In the genomic region with DNA sequence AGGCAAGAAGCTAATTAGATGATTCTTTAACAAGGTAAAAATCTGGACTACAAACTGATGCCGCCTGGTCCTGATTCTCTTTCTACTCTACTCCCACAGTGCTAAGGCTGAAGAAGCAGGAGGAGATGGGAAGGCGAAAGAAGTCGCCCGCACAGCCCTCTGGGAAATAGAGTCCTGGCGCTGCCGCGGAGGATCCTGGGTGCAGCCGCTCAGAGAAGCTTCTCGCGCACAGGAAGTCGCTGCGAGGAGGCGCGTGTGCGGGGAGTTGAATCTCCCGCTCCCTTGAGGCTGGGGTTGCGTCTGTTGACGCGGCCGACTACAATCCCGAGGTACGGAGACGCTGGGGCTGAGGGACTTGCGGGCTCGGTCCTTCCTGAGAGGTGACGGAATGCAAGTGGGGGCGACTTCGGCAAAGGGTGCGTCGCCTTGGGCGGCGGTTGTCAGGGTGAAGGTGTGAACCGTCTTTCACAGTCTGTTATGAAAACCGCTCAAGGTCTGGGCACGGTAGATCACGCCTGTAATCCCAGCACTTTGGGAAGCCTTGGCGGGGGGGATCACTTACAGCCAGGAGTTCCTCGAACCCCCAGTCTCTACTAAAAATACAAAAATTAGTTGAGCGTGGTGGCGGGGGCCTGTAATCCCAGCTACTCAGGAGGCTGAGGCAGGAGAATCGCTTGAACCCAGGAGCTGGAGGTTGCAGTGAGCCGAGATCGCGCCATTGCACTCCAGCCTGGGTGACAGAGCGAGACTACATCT, we compare ENCODE assay signal across 8 cellular contexts. TPM values are rescaled to one million over a fixed set of nuclear protein-coding genes. Genes with fewer than 3 reads are reported as not detected.
A peak's percentile ranks its signal among the peaks of the same experiment; 100 is the strongest.
DNase-seq lines count a peak whose midpoint lies in the region; ATAC-seq and TF ChIP-seq lines count a peak whose summit lies in the region.

A gene (plus strand): TSS at position 212 of the 756 bp plus-strand sequence. CDS start 5,078 bp downstream, outside the sequence.

- H3K27ac Mint-ChIP-seq in activated T-helper 2 cell treated with anti-CD3 and anti-CD28 coated beads, Interferon-gamma antibody, Interleukin-2, Interleukin-4, amounts not matched to agents 10 μg/mL and 5 μg/mL and 100 μg/mL, durations not matched to agents 14 hours and 24 hours and 36 hours = peak within 1 kb of the TSS; percentile 96

- intact Hi-C loops in activated T-helper 2 cell treated with anti-CD3 and anti-CD28 coated beads, Interferon-gamma antibody, Interleukin-2, Interleukin-4, amounts not matched to agents 10 μg/mL and 5 μg/mL and 100 μg/mL, durations not matched to agents 14 hours and 24 hours and 36 hours (cut with micrococcal nuclease) = loop anchor here (1.0 to 2.0 kb wide), 4 partner anchors 21 to 385 kb away; a partner anchor contains a TSS

- peaks cover 9% of the 10 kb centered on the region for H3K9me3 Mint-ChIP-seq in activated T-helper 2 cell treated with anti-CD3 and anti-CD28 coated beads, Interferon-gamma antibody, Interleukin-2, Interleukin-4, amounts not matched to agents 10 μg/mL and 5 μg/mL and 100 μg/mL, durations not matched to agents 14 hours and 24 hours and 36 hours

- peaks cover 8% of the 10 kb centered on the region for H3K4me1 ChIP-seq in neuron (ENCODE audit: insufficient read depth, low read length)

- peaks cover 18% of the 10 kb centered on the region for H3K36me3 Mint-ChIP-seq in activated T-helper 2 cell treated with anti-CD3 and anti-CD28 coated beads, Interferon-gamma antibody, Interleukin-2, Interleukin-4, amounts not matched to agents 10 μg/mL and 5 μg/mL and 100 μg/mL, durations not matched to agents 14 hours and 24 hours and 36 hours (ENCODE audit: low read depth)

- POLR2A ChIA-PET in RWPE1 (lab: Yijun Ruan, JAX; ENCODE audit: low non-redundant PET) = no interaction called here

- ATAC-seq in GM21526 (IDR thresholded peaks at IDR 0.05; ENCODE audit: low FRiP score, unreplicated experiment) = peak; percentile 65

- no peaks in the 10 kb centered on the region for H3K27me3 ChIP-seq in neuron (ENCODE audit: insufficient read depth, low read length)

- peaks cover 8% of the 10 kb centered on the region for H3K36me3 ChIP-seq in neuron (ENCODE audit: insufficient read depth, low read length)

- H3K4me3 ChIP-seq in fibroblast of the aortic adventitia (ENCODE audit: low read depth, low read length) (peak within 1 kb of the TSS; percentile 98), neuron (ENCODE audit: low read length) (peak within 1 kb of the TSS; percentile 84)

- peaks cover 2% of the 10 kb centered on the region for H3K9me3 ChIP-seq in neuron (ENCODE audit: low read length)

- CTCF ChIA-PET in RWPE1 (lab: Yijun Ruan, JAX) = interaction anchor here (0.5 to 0.6 kb wide), 2 partner anchors 51 to 54 kb away, joined by 3 read pairs; no protein-coding TSS in a partner anchor

- H3K27ac ChIP-seq in RWPE1 = peak within 1 kb of the TSS; percentile 84

- H2AFZ ChIP-seq in neuron (ENCODE audit: low read depth, low read length) = peak within 1 kb of the TSS; percentile 71

- DNase-seq in DMS53 (lab: John Stamatoyannopoulos, UW) (peak; percentile 96), HuH-7.5 (ENCODE audit: low spot score) (peak; percentile 74), RWPE1 (ENCODE audit: low spot score) (peak; percentile 87), fibroblast of the aortic adventitia (ENCODE audit: low read depth) (no peak), stromal cell of bone marrow (ENCODE audit: low read depth) (peak; percentile 93)
- peak; percentile 91 for DNase-seq in activated T-helper 2 cell treated with anti-CD3 and anti-CD28 coated beads, Interferon-gamma antibody, Interleukin-2, Interleukin-4, amounts not matched to agents 10 μg/mL and 5 μg/mL and 100 μg/mL, durations not matched to agents 14 hours and 24 hours and 36 hours (ENCODE audit: low spot score)

- H3K4me3 Mint-ChIP-seq in activated T-helper 2 cell treated with anti-CD3 and anti-CD28 coated beads, Interferon-gamma antibody, Interleukin-2, Interleukin-4, amounts not matched to agents 10 μg/mL and 5 μg/mL and 100 μg/mL, durations not matched to agents 14 hours and 24 hours and 36 hours (ENCODE audit: low read depth) = peak within 1 kb of the TSS; percentile 91

- TF ChIP-seq CTCF in RWPE1 (conservative IDR thresholded peaks at IDR 0.05; ENCODE audit: low read depth) (no peak), fibroblast of the aortic adventitia (IDR thresholded peaks at IDR 0.05; ENCODE audit: insufficient read depth, low read length) (no peak)

- H3K27me3 Mint-ChIP-seq in activated T-helper 2 cell treated with anti-CD3 and anti-CD28 coated beads, Interferon-gamma antibody, Interleukin-2, Interleukin-4, amounts not matched to agents 10 μg/mL and 5 μg/mL and 100 μg/mL, durations not matched to agents 14 hours and 24 hours and 36 hours (ENCODE audit: low read depth) = no peaks in the 10 kb centered on the region

- H3K4me1 Mint-ChIP-seq in activated T-helper 2 cell treated with anti-CD3 and anti-CD28 coated beads, Interferon-gamma antibody, Interleukin-2, Interleukin-4, amounts not matched to agents 10 μg/mL and 5 μg/mL and 100 μg/mL, durations not matched to agents 14 hours and 24 hours and 36 hours (ENCODE audit: low read depth) = peaks cover 25% of the 10 kb centered on the region

RNA-seq across cellular contexts. Expression of the gene that starts here (rescaled TPM):
- 11.2 TPM in 2 replicates for total RNA-seq in activated T-helper 2 cell treated with anti-CD3 and anti-CD28 coated beads, Interferon-gamma antibody, Interleukin-2, Interleukin-4, amounts not matched to agents 10 μg/mL and 5 μg/mL and 100 μg/mL, durations not matched to agents 14 hours and 24 hours and 36 hours
- total RNA-seq in fibroblast of the aortic adventitia (ENCODE audit: low replicate concordance) = 11.0 and 14.1 TPM in 2 replicates
